In genomic region chr11:103920449-103920848, GRCh38 we compare ENCODE assay signal across 13 cellular contexts.
DNase-seq lines count a peak whose midpoint lies in the region; ATAC-seq and TF ChIP-seq lines count a peak whose summit lies in the region.
"Had no signal": no experiment of that assay in that cellular context is flagged by ENCODE, and none has a peak within 500 bp of the region (broad histone marks: within the 10 kb centered on the region; RNA-seq: fewer than 3 reads in every experiment).

No MANE protein-coding gene starts in this region.

- H3K36me3 ChIP-seq in SK-N-SH (replicated peaks in 1 of 2; ENCODE audit: control insufficient read depth in 1 of 2, insufficient read depth in 2 of 2, low read length in 1 of 2) = no peaks in the 10 kb centered on the region
- no peaks in the 10 kb centered on the region for H3K36me3 ChIP-seq in ascending aorta
- H3K36me3 ChIP-seq in Peyer's patch = no peaks in the 10 kb centered on the region

- peak; percentile 36 for DNase-seq in A172 (ENCODE audit: low spot score)
- DNase-seq in SK-N-SH = no peak
- DNase-seq in NCI-H1930 (lab: John Stamatoyannopoulos, UW) = no peak
- no peak for DNase-seq in ascending aorta (ENCODE audit: low spot score in 2 of 2)
- no peak for DNase-seq in Peyer's patch
- no peak for DNase-seq in activated CD4-positive, alpha-beta T cell treated with anti-CD3 and anti-CD28 coated beads, Interleukin-2, amount 50 U/mL, for 48 hours
- DNase-seq: central memory CD4-positive, alpha-beta T cell; DND-41; left cardiac atrium; NCI-H146 had no signal

- no peak overlapping the region for H3K4me2 ChIP-seq in SK-N-SH
- H3K4me2 ChIP-seq: PC-9 had no signal

- no peaks in the 10 kb centered on the region for H4K20me1 ChIP-seq in SK-N-SH (ENCODE audit: insufficient read depth)

- no peaks in the 10 kb centered on the region for H3K79me2 ChIP-seq in SK-N-SH (ENCODE audit: insufficient read depth)

- no peak for TF ChIP-seq CTCF in SK-N-SH (IDR thresholded peaks at IDR 0.05)
- TF ChIP-seq CTCF in ascending aorta (IDR thresholded peaks at IDR 0.05) = no peak
- no peak for TF ChIP-seq CTCF in Peyer's patch (IDR thresholded peaks at IDR 0.05)

- H3K27ac ChIP-seq in SK-N-SH (ENCODE audit: low read depth in 2 of 2, low read length in 1 of 2) (no peak overlapping the region), ascending aorta (no peak overlapping the region), Peyer's patch (no peak overlapping the region)
- H3K27ac ChIP-seq: PC-9 had no signal

- no peak for TF ChIP-seq EP300 in SK-N-SH (IDR thresholded peaks at IDR 0.05; ENCODE audit: borderline replicate concordance in 1 of 2, low read depth in 1 of 2, low read length in 1 of 2)

- intact Hi-C loops in ascending aorta (cut with DNase I) = loop anchor here (10.0 kb wide), 1 partner anchor 236 kb away; no protein-coding TSS in a partner anchor

- H3K27me3 ChIP-seq in SK-N-SH (ENCODE audit: insufficient read depth) = no peaks in the 10 kb centered on the region
- H3K27me3 ChIP-seq in ascending aorta = no peaks in the 10 kb centered on the region
- H3K27me3 ChIP-seq in Peyer's patch = no peaks in the 10 kb centered on the region

- ATAC-seq in GM19372 (IDR thresholded peaks at IDR 0.05; ENCODE audit: low read depth, unreplicated experiment) (peak; percentile 45), HG02884 (IDR thresholded peaks at IDR 0.05; ENCODE audit: unreplicated experiment) (peak; percentile 52)
- ATAC-seq: left cardiac atrium had no signal

- H2AFZ ChIP-seq in SK-N-SH (ENCODE audit: low read depth) = no peak overlapping the region
- H2AFZ ChIP-seq: PC-9 had no signal

- H3K9me2 ChIP-seq in SK-N-SH = no peaks in the 10 kb centered on the region

- no peak for TF ChIP-seq POLR2A in Peyer's patch (IDR thresholded peaks at IDR 0.05)

- CTCF ChIA-PET in SK-N-SH (lab: Yijun Ruan, JAX) = no interaction called here

- H3F3A ChIP-seq in SK-N-SH (replicated peaks; ENCODE audit: insufficient read depth) = no peaks in the 10 kb centered on the region

- 100% methylated on average over 1 of the region's 1 CpG for WGBS in SK-N-SH (ENCODE audit: low lambda C conversion rate)

- H3K4me3 ChIP-seq in SK-N-SH (ENCODE audit: low read depth in 2 of 2, low read length in 1 of 2) (no peak overlapping the region), ascending aorta (no peak overlapping the region), Peyer's patch (no peak overlapping the region)
- H3K4me3 ChIP-seq: PC-9 had no signal

- H3K4me1 ChIP-seq in SK-N-SH (ENCODE audit: control insufficient read depth in 1 of 2, insufficient read depth in 2 of 2, low read depth in 1 of 2, low read length in 1 of 2) (peaks cover 0 to 5% of the 10 kb centered on the region in 2 experiments; a peak in 1 of 4 replicates), ascending aorta (no peaks in the 10 kb centered on the region), Peyer's patch (no peaks in the 10 kb centered on the region)

- H3K9me3 ChIP-seq in SK-N-SH (no peaks in the 10 kb centered on the region), ascending aorta (peaks cover 0 to 4% of the 10 kb centered on the region in 2 donors), Peyer's patch (no peaks in the 10 kb centered on the region)

- TF ChIP-seq RAD21 in SK-N-SH (IDR thresholded peaks at IDR 0.05; ENCODE audit: low read length) = no peak

- POLR2A ChIA-PET in SK-N-SH (lab: Yijun Ruan, JAX) = no interaction called here

- H3K9ac ChIP-seq in SK-N-SH = no peak overlapping the region

TF ChIP-seq in SK-N-SH, 30 proteins besides CTCF, POLR2A, EP300 and RAD21:
- TF ChIP-seq TCF12 (IDR thresholded peaks at IDR 0.05) (peak; percentile 20; the same call in 1 of the 2 replicates), FOSL2 (IDR thresholded peaks at IDR 0.05; ENCODE audit: borderline replicate concordance, low read depth) (peak; percentile 33; the same call in 1 of the 2 replicates), TEAD4 (IDR thresholded peaks at IDR 0.05; ENCODE audit: borderline replicate concordance, insufficient read depth) (no peak)
